In genomic region chr22:28711820-28712777, GRCh38 we compare ENCODE assay signal across 1 cellular context.
TF ChIP-seq lines count a peak whose summit lies in the region.

No MANE protein-coding gene starts in this region.

TF ChIP-seq in HepG2, 621 proteins besides CTCF, POLR2A, EP300 and RAD21 (continued from another document and continues in another):
- no peak for TF ChIP-seq CEBPZ (IDR thresholded peaks at IDR 0.05; ENCODE audit: low read length)
- no peak for TF ChIP-seq ELF4 (CRISPR knock-in tag; IDR thresholded peaks at IDR 0.05; ENCODE audit: borderline replicate concordance)
- no peak for TF ChIP-seq ZNF639 (CRISPR knock-in tag; conservative IDR thresholded peaks at IDR 0.05)
- no peak for TF ChIP-seq ZNF18 (CRISPR knock-in tag; IDR thresholded peaks at IDR 0.05; ENCODE audit: insufficient replicate concordance)
- no peak for TF ChIP-seq ZNF777 (CRISPR knock-in tag; IDR thresholded peaks at IDR 0.05)
- no peak for TF ChIP-seq ZNF564 (CRISPR knock-in tag; IDR thresholded peaks at IDR 0.05)
- TF ChIP-seq ZNF879 (CRISPR knock-in tag; IDR thresholded peaks at IDR 0.05) = no peak
- TF ChIP-seq THAP11 (CRISPR knock-in tag; IDR thresholded peaks at IDR 0.05) = peak; percentile 49
- TF ChIP-seq ZNF709 (CRISPR knock-in tag; IDR thresholded peaks at IDR 0.05) = no peak
- no peak for TF ChIP-seq KMT2B (CRISPR knock-in tag; IDR thresholded peaks at IDR 0.05)
- TF ChIP-seq ZNF552 (CRISPR knock-in tag; IDR thresholded peaks at IDR 0.05; ENCODE audit: borderline replicate concordance) = no peak
- TF ChIP-seq PTBP1 (IDR thresholded peaks at IDR 0.05; ENCODE audit: low read depth, low read length, poor library complexity, severe bottlenecking) = no peak
- TF ChIP-seq SRF (IDR thresholded peaks at IDR 0.05; ENCODE audit: low read depth, low read length) = no peak
- TF ChIP-seq TEAD3 (CRISPR knock-in tag; optimal IDR thresholded peaks at IDR 0.05; ENCODE audit: borderline replicate concordance) = peak; percentile 53
- no peak for TF ChIP-seq ZMAT3 (CRISPR knock-in tag; conservative IDR thresholded peaks at IDR 0.05)
- no peak for TF ChIP-seq ZNF747 (CRISPR knock-in tag; IDR thresholded peaks at IDR 0.05; ENCODE audit: borderline replicate concordance)
- TF ChIP-seq EEA1 (CRISPR knock-in tag; IDR thresholded peaks at IDR 0.05; ENCODE audit: borderline replicate concordance) = no peak
- no peak for TF ChIP-seq NCOA5 (CRISPR knock-in tag; IDR thresholded peaks at IDR 0.05)
- no peak for TF ChIP-seq ZNF260 (CRISPR knock-in tag; IDR thresholded peaks at IDR 0.05; ENCODE audit: borderline replicate concordance, low read depth)
- no peak for TF ChIP-seq RBAK (CRISPR knock-in tag; IDR thresholded peaks at IDR 0.05)
- TF ChIP-seq TFE3 (CRISPR knock-in tag; IDR thresholded peaks at IDR 0.05) = no peak
- no peak for TF ChIP-seq ZNF605 (CRISPR knock-in tag; IDR thresholded peaks at IDR 0.05)
- no peak for TF ChIP-seq SCMH1 (CRISPR knock-in tag; IDR thresholded peaks at IDR 0.05; ENCODE audit: borderline replicate concordance)
- TF ChIP-seq ZNF577 (CRISPR knock-in tag; IDR thresholded peaks at IDR 0.05; ENCODE audit: borderline replicate concordance, low read depth) = no peak
- no peak for TF ChIP-seq ISX (CRISPR knock-in tag; conservative IDR thresholded peaks at IDR 0.05)
- peak; percentile 88 for TF ChIP-seq GATAD2A (CRISPR knock-in tag; IDR thresholded peaks at IDR 0.05)
- 0 out of 2 replicates have a peak, but pooled peaks have one; percentile 61 for TF ChIP-seq SNAI1 (CRISPR knock-in tag; IDR thresholded peaks at IDR 0.05; ENCODE audit: borderline replicate concordance)
- TF ChIP-seq MXI1 (IDR thresholded peaks at IDR 0.05; ENCODE audit: borderline replicate concordance, low read depth, low read length) = 0 out of 3 replicates have a peak, but pooled peaks have one; percentile 13
- no peak for TF ChIP-seq TAF15 (IDR thresholded peaks at IDR 0.05; ENCODE audit: low read depth, low read length, poor library complexity, severe bottlenecking)
- no peak for TF ChIP-seq ZFP1 (CRISPR knock-in tag; IDR thresholded peaks at IDR 0.05)
- TF ChIP-seq BRD4 (CRISPR knock-in tag; IDR thresholded peaks at IDR 0.05) = no peak
- TF ChIP-seq TCF7 (IDR thresholded peaks at IDR 0.05; ENCODE audit: low read depth) = peak; percentile 30
- no peak for TF ChIP-seq JARID2 (CRISPR knock-in tag; IDR thresholded peaks at IDR 0.05; ENCODE audit: insufficient replicate concordance)
- TF ChIP-seq NPAS2 (CRISPR knock-in tag; IDR thresholded peaks at IDR 0.05; ENCODE audit: borderline replicate concordance) = no peak
- no peak for TF ChIP-seq ZNF441 (CRISPR knock-in tag; IDR thresholded peaks at IDR 0.05; ENCODE audit: borderline replicate concordance)
- TF ChIP-seq RFX1 (IDR thresholded peaks at IDR 0.05) = no peak
- no peak for TF ChIP-seq ZNF83 (CRISPR knock-in tag; IDR thresholded peaks at IDR 0.05; ENCODE audit: borderline replicate concordance)
- peak; percentile 83 for TF ChIP-seq PAXIP1 (CRISPR knock-in tag; conservative IDR thresholded peaks at IDR 0.05)
- TF ChIP-seq CC2D1A (CRISPR knock-in tag; IDR thresholded peaks at IDR 0.05) = no peak
- no peak for TF ChIP-seq IRF1 (CRISPR knock-in tag; IDR thresholded peaks at IDR 0.05; ENCODE audit: low read depth)
- TF ChIP-seq IKZF5 (CRISPR knock-in tag; IDR thresholded peaks at IDR 0.05) = peak; percentile 67
- TF ChIP-seq NFYB (CRISPR knock-in tag; IDR thresholded peaks at IDR 0.05) = no peak
- no peak for TF ChIP-seq ZNF225 (CRISPR knock-in tag; IDR thresholded peaks at IDR 0.05)
- no peak for TF ChIP-seq AKAP8 (CRISPR knock-in tag; IDR thresholded peaks at IDR 0.05)
- no peak for TF ChIP-seq GRHL1 (CRISPR knock-in tag; conservative IDR thresholded peaks at IDR 0.05)
- no peak for TF ChIP-seq POLR2G (IDR thresholded peaks at IDR 0.05; ENCODE audit: low read depth, low read length)
- TF ChIP-seq KLF13 (CRISPR knock-in tag; IDR thresholded peaks at IDR 0.05) = no peak
- TF ChIP-seq FOXK1 (CRISPR knock-in tag; IDR thresholded peaks at IDR 0.05; ENCODE audit: borderline replicate concordance, low read depth) = no peak
- TF ChIP-seq ZNF501 (CRISPR knock-in tag; IDR thresholded peaks at IDR 0.05) = no peak
- TF ChIP-seq TBL1XR1 (IDR thresholded peaks at IDR 0.05; ENCODE audit: borderline replicate concordance, low read length, partially characterized antibody) = no peak
- TF ChIP-seq ZNF724P (CRISPR knock-in tag; IDR thresholded peaks at IDR 0.05; ENCODE audit: borderline replicate concordance) = no peak
- no peak for TF ChIP-seq ZSCAN31 (CRISPR knock-in tag; IDR thresholded peaks at IDR 0.05; ENCODE audit: low read depth)
- no peak for TF ChIP-seq LBX2 (CRISPR knock-in tag; IDR thresholded peaks at IDR 0.05; ENCODE audit: borderline replicate concordance)
- no peak for TF ChIP-seq YEATS4 (CRISPR knock-in tag; IDR thresholded peaks at IDR 0.05; ENCODE audit: borderline replicate concordance)
- TF ChIP-seq ZNF468 (CRISPR knock-in tag; IDR thresholded peaks at IDR 0.05) = no peak
- TF ChIP-seq SRSF9 (IDR thresholded peaks at IDR 0.05; ENCODE audit: borderline replicate concordance, insufficient read depth, low read depth, low read length, poor library complexity, severe bottlenecking) = no peak
- no peak for TF ChIP-seq MYC (CRISPR knock-in tag; IDR thresholded peaks at IDR 0.05; ENCODE audit: borderline replicate concordance)
- no peak for TF ChIP-seq CBFB (CRISPR knock-in tag; IDR thresholded peaks at IDR 0.05)
- TF ChIP-seq FOXA1 (IDR thresholded peaks at IDR 0.05) = no peak
- TF ChIP-seq FOXA1 (CRISPR knock-in tag; IDR thresholded peaks at IDR 0.05) = peak; percentile 47; the same call in 1 of the 2 replicates
